Comparison of ENCODE assay signal across 28 cellular contexts in the genomic region with DNA sequence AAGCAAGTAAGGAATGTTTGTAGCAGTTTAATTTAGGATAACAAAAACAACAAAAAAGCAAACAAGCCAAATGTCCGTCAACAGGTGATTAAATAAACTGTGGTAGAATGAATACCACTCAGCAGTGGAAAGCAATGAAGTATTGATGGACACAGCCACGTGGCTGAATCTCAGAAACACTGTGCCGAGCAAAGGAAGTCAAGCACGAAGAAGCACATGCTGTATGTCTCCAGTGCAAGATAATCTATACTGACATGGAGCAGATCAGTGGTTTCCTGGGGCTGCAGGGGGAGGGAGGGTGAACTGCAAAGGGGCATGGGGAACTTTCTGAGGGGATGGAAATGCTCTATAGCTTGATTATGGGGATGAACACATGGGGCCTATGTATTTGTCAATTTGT.
"Had no signal": no experiment of that assay in that cellular context is flagged by ENCODE, and none has a peak within 500 bp of the region (broad histone marks: within the 10 kb centered on the region; RNA-seq: fewer than 3 reads in every experiment).

No MANE protein-coding gene starts in this region.

- H3K27ac ChIP-seq: epithelial cell of prostate, gastrocnemius medialis, neutrophil, parathyroid adenoma, right atrium auricular region, suprapubic skin, transverse colon, vagina had no signal

- H3K79me2 ChIP-seq: parathyroid adenoma had no signal

- H3K4me3 Mint-ChIP-seq: dendritic cell treated with granulocyte-macrophage colony-stimulating factor and Interleukin-4, amounts not matched to agents 40 ng/mL and 50 ng/mL, for 4 days; endodermal cell; mesothelial cell of epicardium; naive B cell; natural killer cell treated with Interleukin-12 subunit alpha and Interleukin-12 subunit beta and Interleukin-15 and Interleukin-18, amount 100 ng/mL, for 72 hours; neural crest cell; stimulated activated naive CD8-positive, alpha-beta T cell treated with anti-CD3 and anti-CD28 coated beads, Interleukin-15, amount 100 ng/mL, for 72 hours had no signal

- H3K27ac Mint-ChIP-seq: dendritic cell treated with granulocyte-macrophage colony-stimulating factor and Interleukin-4, amounts not matched to agents 40 ng/mL and 50 ng/mL, for 4 days; endodermal cell; mesothelial cell of epicardium; naive B cell; natural killer cell treated with Interleukin-12 subunit alpha and Interleukin-12 subunit beta and Interleukin-15 and Interleukin-18, amount 100 ng/mL, for 72 hours; progenitor cell of endocrine pancreas; stimulated activated naive CD8-positive, alpha-beta T cell treated with anti-CD3 and anti-CD28 coated beads, Interleukin-15, amount 100 ng/mL, for 72 hours had no signal

- H3K9ac ChIP-seq: parathyroid adenoma had no signal

- H3K9me3 ChIP-seq: gastrocnemius medialis, mucosa of descending colon, neutrophil, right atrium auricular region, suprapubic skin, transverse colon, vagina had no signal

- H3K9me3 Mint-ChIP-seq: natural killer cell treated with Interleukin-12 subunit alpha and Interleukin-12 subunit beta and Interleukin-15 and Interleukin-18, amount 100 ng/mL, for 72 hours had no signal

- DNase-seq: effector CD8-positive, alpha-beta T cell; endodermal cell; foreskin fibroblast; gastrocnemius medialis; head of caudate nucleus; mesenchymal stem cell; mucosa of descending colon; naive B cell; stimulated activated CD4-positive, alpha-beta T cell treated with anti-CD3 and anti-CD28 coated beads, Interleukin-12 subunit alpha, Interleukin-12 subunit beta, amount 100 ng/mL, for 4 hours; stimulated activated CD4-positive, alpha-beta T cell treated with anti-CD3 and anti-CD28 coated beads, Interleukin-1b, Interleukin-23, amount 100 ng/mL, for 48 hours; stimulated activated CD4-positive, alpha-beta T cell treated with anti-CD3 and anti-CD28 coated beads, Interleukin-4, amount 100 ng/mL, for 1 hour; stimulated activated CD8-positive, alpha-beta memory T cell treated with anti-CD3 and anti-CD28 coated beads, Interleukin-4, amount 100 ng/mL, for 48 hours; stimulated activated naive CD4-positive, alpha-beta T cell; stimulated activated naive CD8-positive, alpha-beta T cell treated with anti-CD3 and anti-CD28 coated beads, Interleukin-15, amount 100 ng/mL, for 72 hours; transverse colon had no signal

- H2AFZ ChIP-seq: parathyroid adenoma had no signal

- H3K4me3 ChIP-seq: gastrocnemius medialis, mucosa of descending colon, right atrium auricular region, smooth muscle cell, suprapubic skin, transverse colon, vagina had no signal

- H3K36me3 Mint-ChIP-seq: naive B cell; natural killer cell treated with Interleukin-12 subunit alpha and Interleukin-12 subunit beta and Interleukin-15 and Interleukin-18, amount 100 ng/mL, for 72 hours had no signal

- FAIRE-seq: keratinocyte had no signal

- H3K4me1 Mint-ChIP-seq: endodermal cell; mesothelial cell of epicardium; naive B cell; stimulated activated naive CD8-positive, alpha-beta T cell treated with anti-CD3 and anti-CD28 coated beads, Interleukin-15, amount 100 ng/mL, for 72 hours had no signal

- H3K4me2 ChIP-seq: smooth muscle cell had no signal

- H3K36me3 ChIP-seq: gastrocnemius medialis, neutrophil, right atrium auricular region, suprapubic skin, transverse colon, vagina had no signal

- H3K27me3 ChIP-seq: gastrocnemius medialis, neutrophil, right atrium auricular region, suprapubic skin, transverse colon, vagina had no signal

- H3K4me1 ChIP-seq: gastrocnemius medialis, right atrium auricular region, suprapubic skin, transverse colon, vagina had no signal
